ENCODE assay signal across 9 cellular contexts in the genomic region with DNA sequence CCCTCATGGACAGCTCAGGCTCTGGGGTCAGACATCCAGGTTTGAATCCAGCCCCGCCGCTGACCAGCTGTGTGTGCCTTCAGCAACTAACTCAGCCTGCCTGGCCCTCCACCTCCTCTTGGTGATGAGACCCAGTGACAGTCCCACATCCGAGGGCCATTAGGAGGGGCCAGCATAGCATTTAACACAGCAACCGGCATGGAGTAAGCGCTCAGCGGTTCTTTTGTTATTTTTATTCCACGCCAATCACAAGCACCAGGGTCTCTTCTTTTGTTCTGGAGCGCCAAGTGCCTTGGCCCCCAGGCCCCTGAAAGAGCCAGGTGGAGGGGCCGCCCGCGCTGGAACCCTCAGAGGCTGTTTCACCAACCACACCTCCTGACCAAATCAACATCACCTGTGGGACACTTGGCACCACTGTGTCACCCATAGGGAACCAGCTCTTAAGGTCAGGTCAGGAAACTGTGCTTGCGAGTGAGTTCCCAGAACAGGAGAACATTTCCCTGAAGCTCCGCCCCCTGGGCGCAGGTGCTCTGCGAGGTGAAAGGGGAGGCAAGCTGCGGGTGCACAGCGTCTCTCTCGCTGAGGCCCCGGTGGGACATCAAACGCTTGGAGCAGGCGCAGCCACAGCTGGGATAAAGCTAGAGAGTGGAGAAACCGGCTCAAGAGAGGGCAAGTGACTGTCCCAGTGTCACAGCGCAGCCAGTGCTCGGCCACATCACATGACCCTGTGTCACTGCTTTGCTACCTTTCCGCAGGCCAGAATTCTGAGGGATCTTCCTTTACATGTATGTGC.
DNase-seq lines count a peak whose midpoint lies in the region; ATAC-seq and TF ChIP-seq lines count a peak whose summit lies in the region.
"Had no signal": no experiment of that assay in that cellular context is flagged by ENCODE, and none has a peak within 500 bp of the region (broad histone marks: within the 10 kb centered on the region; RNA-seq: fewer than 3 reads in every experiment).

No MANE protein-coding gene starts in this region.

- H3K4me3 ChIP-seq in mesendoderm (ENCODE audit: low read length) (no peak overlapping the region), GM23248 (no peak overlapping the region)

- DNase-seq in DMS53 (lab: John Stamatoyannopoulos, UW): peak; percentile 86
- peak; percentile 54 for DNase-seq in NCI-H510A treated with DMSO at 0.1 percent for 48 hours (lab: John Stamatoyannopoulos, UW)
- peak; percentile 19 for DNase-seq in mesendoderm
- DNase-seq in GM23248: no peak
- DNase-seq in NCI-H1048 (lab: John Stamatoyannopoulos, UW): no peak
- DNase-seq in RKO (ENCODE audit: low spot score): no peak

- no peaks in the 10 kb centered on the region for H3K9me3 ChIP-seq in GM23248 (ENCODE audit: low read depth)

- no peaks in the 10 kb centered on the region for H3K4me1 ChIP-seq in mesendoderm (ENCODE audit: control insufficient read depth, low read depth, low read length)
- H3K4me1 ChIP-seq in GM23248 (ENCODE audit: insufficient read depth): no peaks in the 10 kb centered on the region

- no peak overlapping the region for H3K18ac ChIP-seq in mesendoderm (ENCODE audit: low read length)

- H2AK5ac ChIP-seq in mesendoderm (ENCODE audit: low read length): no peak overlapping the region

- H3F3A ChIP-seq in GM23248 (ENCODE audit: insufficient read depth): no peaks in the 10 kb centered on the region

- no peaks in the 10 kb centered on the region for H3K36me3 Mint-ChIP-seq in activated T-helper 17 cell treated with anti-CD3 and anti-CD28 coated beads, Interleukin-2, amount 50 U/mL, for 72 hours (ENCODE audit: low read depth)

- no peak overlapping the region for H3K4me2 ChIP-seq in mesendoderm (ENCODE audit: low read length)
- no peak overlapping the region for H3K4me2 ChIP-seq in GM23248 (ENCODE audit: unreplicated experiment)

- no peak overlapping the region for H3K9ac ChIP-seq in mesendoderm (ENCODE audit: low read length)
- no peak overlapping the region for H3K9ac ChIP-seq in GM23248

- WGBS in mesendoderm (ENCODE audit: extremely low coverage, insufficient coverage, low lambda C conversion rate): no CpG with 5 or more reads among the region's 25 CpGs
- WGBS in GM23248 (ENCODE audit: low coverage in 1 of 2, low lambda C conversion rate in 2 of 2, missing lambda C conversion rate in 2 of 2), 2 experiments: 80 to 84% methylated on average over 22 to 25 of the region's 25 CpGs

- H4K5ac ChIP-seq in mesendoderm (ENCODE audit: low read length): no peak overlapping the region

- no peak overlapping the region for H3K4ac ChIP-seq in mesendoderm (ENCODE audit: low read depth, low read length)

- no peak overlapping the region for H2BK15ac ChIP-seq in mesendoderm (replicated peaks; ENCODE audit: low read depth)

- H3K9me3 Mint-ChIP-seq in activated T-helper 17 cell treated with anti-CD3 and anti-CD28 coated beads, Interleukin-2, amount 50 U/mL, for 72 hours: no peaks in the 10 kb centered on the region
- H3K9me3 Mint-ChIP-seq: nephron had no signal

- no peak overlapping the region for H2BK5ac ChIP-seq in mesendoderm (ENCODE audit: low read length)

- H3K4me1 Mint-ChIP-seq in activated T-helper 17 cell treated with anti-CD3 and anti-CD28 coated beads, Interleukin-2, amount 50 U/mL, for 72 hours: peaks cover 5% of the 10 kb centered on the region

- in situ Hi-C loops in GM23248 (cut with MboI): no loop called here

- H3K27me3 Mint-ChIP-seq in activated T-helper 17 cell treated with anti-CD3 and anti-CD28 coated beads, Interleukin-2, amount 50 U/mL, for 72 hours: peaks cover 3% of the 10 kb centered on the region

- H3K9me2 ChIP-seq in GM23248 (ENCODE audit: insufficient read depth): no peaks in the 10 kb centered on the region

- H4K20me1 ChIP-seq in GM23248 (ENCODE audit: insufficient read depth): no peaks in the 10 kb centered on the region

- H3K56ac ChIP-seq in mesendoderm (ENCODE audit: low read length): no peak overlapping the region

- no peaks in the 10 kb centered on the region for H3K36me3 ChIP-seq in mesendoderm (ENCODE audit: control insufficient read depth, insufficient read depth, low read length)
- no peaks in the 10 kb centered on the region for H3K36me3 ChIP-seq in GM23248 (ENCODE audit: low read depth)

- H3K79me2 ChIP-seq in mesendoderm (ENCODE audit: control insufficient read depth, insufficient read depth, low read length): no peaks in the 10 kb centered on the region
- H3K79me2 ChIP-seq in GM23248 (ENCODE audit: insufficient read depth): no peaks in the 10 kb centered on the region

- H2BK120ac ChIP-seq in mesendoderm (ENCODE audit: low read depth, low read length): no peak overlapping the region

- no peaks in the 10 kb centered on the region for H3K79me1 ChIP-seq in mesendoderm (ENCODE audit: low read length)

- peak; percentile 37 for ATAC-seq in activated T-helper 17 cell treated with anti-CD3 and anti-CD28 coated beads, Interleukin-2, amount 50 U/mL, for 72 hours (replicated peaks)
- no peak for ATAC-seq in SK-N-SH treated with all-trans-retinoic acid at 6 μM for 48 hours

- H3K27me3 ChIP-seq in mesendoderm (ENCODE audit: insufficient read depth, low read length, poor library complexity): no peaks in the 10 kb centered on the region
- no peaks in the 10 kb centered on the region for H3K27me3 ChIP-seq in GM23248 (replicated peaks; ENCODE audit: insufficient read depth)

- H3K23ac ChIP-seq in mesendoderm (ENCODE audit: low read length): peak overlapping the region; percentile 31

- H4K8ac ChIP-seq in mesendoderm (ENCODE audit: low read depth, low read length): no peak overlapping the region

- H3K27ac ChIP-seq in mesendoderm (ENCODE audit: low read depth, low read length) (no peak overlapping the region), GM23248 (no peak overlapping the region)

- H3K27ac Mint-ChIP-seq in activated T-helper 17 cell treated with anti-CD3 and anti-CD28 coated beads, Interleukin-2, amount 50 U/mL, for 72 hours: no peak overlapping the region
- H3K27ac Mint-ChIP-seq: nephron had no signal

- H2AFZ ChIP-seq in GM23248: no peak overlapping the region

- no peak overlapping the region for H3K4me3 Mint-ChIP-seq in activated T-helper 17 cell treated with anti-CD3 and anti-CD28 coated beads, Interleukin-2, amount 50 U/mL, for 72 hours
- H3K4me3 Mint-ChIP-seq: nephron had no signal

TF ChIP-seq in SK-N-SH treated with all-trans-retinoic acid at 6 μM for 48 hours, 23 proteins besides CTCF, POLR2A, EP300 and RAD21 (continues in another document):
- TF ChIP-seq, protein P1, sequence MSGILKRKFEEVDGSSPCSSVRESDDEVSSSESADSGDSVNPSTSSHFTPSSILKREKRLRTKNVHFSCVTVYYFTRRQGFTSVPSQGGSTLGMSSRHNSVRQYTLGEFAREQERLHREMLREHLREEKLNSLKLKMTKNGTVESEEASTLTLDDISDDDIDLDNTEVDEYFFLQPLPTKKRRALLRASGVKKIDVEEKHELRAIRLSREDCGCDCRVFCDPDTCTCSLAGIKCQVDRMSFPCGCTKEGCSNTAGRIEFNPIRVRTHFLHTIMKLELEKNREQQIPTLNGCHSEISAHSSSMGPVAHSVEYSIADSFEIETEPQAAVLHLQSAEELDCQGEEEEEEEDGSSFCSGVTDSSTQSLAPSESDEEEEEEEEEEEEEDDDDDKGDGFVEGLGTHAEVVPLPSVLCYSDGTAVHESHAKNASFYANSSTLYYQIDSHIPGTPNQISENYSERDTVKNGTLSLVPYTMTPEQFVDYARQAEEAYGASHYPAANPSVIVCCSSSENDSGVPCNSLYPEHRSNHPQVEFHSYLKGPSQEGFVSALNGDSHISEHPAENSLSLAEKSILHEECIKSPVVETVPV (CRISPR knock-in tag; IDR thresholded peaks at IDR 0.05): no peak
- TF ChIP-seq TOX (CRISPR knock-in tag; IDR thresholded peaks at IDR 0.05; ENCODE audit: borderline replicate concordance) (no peak), ZNF565 (CRISPR knock-in tag; conservative IDR thresholded peaks at IDR 0.05; ENCODE audit: low read depth) (no peak), PPARA (CRISPR knock-in tag; IDR thresholded peaks at IDR 0.05; ENCODE audit: borderline replicate concordance) (no peak), RARB (CRISPR knock-in tag; IDR thresholded peaks at IDR 0.05) (no peak), BACH2 (CRISPR knock-in tag; IDR thresholded peaks at IDR 0.05; ENCODE audit: borderline replicate concordance) (no peak), ARNTL (CRISPR knock-in tag; IDR thresholded peaks at IDR 0.05; ENCODE audit: borderline replicate concordance, low read depth) (no peak), SNAI2 (CRISPR knock-in tag; IDR thresholded peaks at IDR 0.05) (no peak), ZNF70 (CRISPR knock-in tag; IDR thresholded peaks at IDR 0.05) (no peak), OSR1 (CRISPR knock-in tag; IDR thresholded peaks at IDR 0.05) (no peak), ESRRG (CRISPR knock-in tag; IDR thresholded peaks at IDR 0.05) (no peak), TCF4 (CRISPR knock-in tag; IDR thresholded peaks at IDR 0.05; ENCODE audit: borderline replicate concordance) (no peak), CSDC2 (CRISPR knock-in tag; IDR thresholded peaks at IDR 0.05) (no peak)
- TF ChIP-seq, protein P2, sequence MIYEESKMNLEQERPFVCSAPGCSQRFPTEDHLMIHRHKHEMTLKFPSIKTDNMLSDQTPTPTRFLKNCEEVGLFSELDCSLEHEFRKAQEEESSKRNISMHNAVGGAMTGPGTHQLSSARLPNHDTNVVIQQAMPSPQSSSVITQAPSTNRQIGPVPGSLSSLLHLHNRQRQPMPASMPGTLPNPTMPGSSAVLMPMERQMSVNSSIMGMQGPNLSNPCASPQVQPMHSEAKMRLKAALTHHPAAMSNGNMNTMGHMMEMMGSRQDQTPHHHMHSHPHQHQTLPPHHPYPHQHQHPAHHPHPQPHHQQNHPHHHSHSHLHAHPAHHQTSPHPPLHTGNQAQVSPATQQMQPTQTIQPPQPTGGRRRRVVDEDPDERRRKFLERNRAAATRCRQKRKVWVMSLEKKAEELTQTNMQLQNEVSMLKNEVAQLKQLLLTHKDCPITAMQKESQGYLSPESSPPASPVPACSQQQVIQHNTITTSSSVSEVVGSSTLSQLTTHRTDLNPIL (CRISPR knock-in tag; IDR thresholded peaks at IDR 0.05; ENCODE audit: low read depth): no peak
- TF ChIP-seq, protein P3, sequence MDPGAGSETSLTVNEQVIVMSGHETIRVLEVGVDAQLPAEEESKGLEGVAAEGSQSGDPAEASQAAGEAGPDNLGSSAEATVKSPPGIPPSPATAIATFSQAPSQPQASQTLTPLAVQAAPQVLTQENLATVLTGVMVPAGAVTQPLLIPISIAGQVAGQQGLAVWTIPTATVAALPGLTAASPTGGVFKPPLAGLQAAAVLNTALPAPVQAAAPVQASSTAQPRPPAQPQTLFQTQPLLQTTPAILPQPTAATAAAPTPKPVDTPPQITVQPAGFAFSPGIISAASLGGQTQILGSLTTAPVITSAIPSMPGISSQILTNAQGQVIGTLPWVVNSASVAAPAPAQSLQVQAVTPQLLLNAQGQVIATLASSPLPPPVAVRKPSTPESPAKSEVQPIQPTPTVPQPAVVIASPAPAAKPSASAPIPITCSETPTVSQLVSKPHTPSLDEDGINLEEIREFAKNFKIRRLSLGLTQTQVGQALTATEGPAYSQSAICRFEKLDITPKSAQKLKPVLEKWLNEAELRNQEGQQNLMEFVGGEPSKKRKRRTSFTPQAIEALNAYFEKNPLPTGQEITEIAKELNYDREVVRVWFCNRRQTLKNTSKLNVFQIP (CRISPR knock-in tag; IDR thresholded peaks at IDR 0.05; ENCODE audit: borderline replicate concordance, low read depth): no peak

Comparison
In these comparisons a context has a peak if more than half of its experiments do, and no peak if none do; other contexts are left out.
1. DNase-seq: peak in DMS53 (single experiment), NCI-H510A treated with DMSO at 0.1 percent for 48 hours (single experiment) and mesendoderm (single experiment); none in GM23248 (single experiment), NCI-H1048 (single experiment) and RKO (single experiment).